9 cellular contexts compared by ENCODE assay signal in genomic region chr14:104164041-104164440, GRCh38. TPM values are rescaled to one million over a fixed set of nuclear protein-coding genes. Genes with fewer than 3 reads are reported as not detected.
"Had no signal": no experiment of that assay in that cellular context is flagged by ENCODE, and none has a peak within 500 bp of the region (broad histone marks: within the 10 kb centered on the region; RNA-seq: fewer than 3 reads in every experiment).

No MANE protein-coding gene starts in this region.

- H3K4me3 ChIP-seq: GM23248, GM23338, HAP-1 had no signal

- ATAC-seq: GM23338, HCT116 had no signal

- H2AFZ ChIP-seq: GM23248, GM23338 had no signal

- H3K4me3 Mint-ChIP-seq: GM23338, H9, HFFc6 had no signal

- H3K9ac ChIP-seq: GM23248 had no signal

- H3K9me3 Mint-ChIP-seq: GM23338, H9 had no signal

- H3K4me2 ChIP-seq: GM23338 had no signal

- H3K9me3 ChIP-seq: HAP-1 had no signal

- DNase-seq: GM23248, GOT3, H7, H9, HCEC 1CT, HFFc6 had no signal

- H3K4me1 Mint-ChIP-seq: GM23338 had no signal

- H3K27ac ChIP-seq: GM23248 had no signal

- H3K36me3 ChIP-seq: HAP-1 had no signal

- H3K27ac Mint-ChIP-seq: GM23338, HFFc6 had no signal

RNA-seq across cellular contexts. Expression of gene KIF26A, which starts 25.7 kb away (rescaled TPM):
- polyA plus RNA-seq: GM23248 had no signal
